1 cellular context compared by ENCODE assay signal in genomic region chr2:43180901-43181300, GRCh38.
TF ChIP-seq lines count a peak whose summit lies in the region.

No MANE protein-coding gene starts in this region.

TF ChIP-seq in GM23338, 12 proteins besides CTCF, POLR2A, EP300 and RAD21 (continued from another document):
- no peak for TF ChIP-seq ZNF462 (CRISPR knock-in tag; IDR thresholded peaks at IDR 0.05)
- no peak for TF ChIP-seq STAT1 (IDR thresholded peaks at IDR 0.05; ENCODE audit: unreplicated experiment)
